Comparison of ENCODE assay signal across 9 cellular contexts in genomic region chr10:71852335-71852937, GRCh38. TPM values are rescaled to one million over a fixed set of nuclear protein-coding genes. Genes with fewer than 3 reads are reported as not detected.
A peak's percentile ranks its signal among the peaks of the same experiment; 100 is the strongest.
DNase-seq lines count a peak whose midpoint lies in the region; ATAC-seq lines count a peak whose summit lies in the region.
"Had no signal": no experiment of that assay in that cellular context is flagged by ENCODE, and none has a peak within 500 bp of the region (broad histone marks: within the 10 kb centered on the region; RNA-seq: fewer than 3 reads in every experiment).

No MANE protein-coding gene starts in this region.

- H3K4me1 ChIP-seq in right cardiac atrium (ENCODE audit: control insufficient read depth, insufficient read depth, low read length) = peaks cover 7% of the 10 kb centered on the region

- DNase-seq in SKM-1 (lab: John Stamatoyannopoulos, UW; ENCODE audit: unreplicated experiment) (peak; percentile 94), right cardiac atrium (peak; percentile 48 to 83 (median 80)), substantia nigra (lab: John Stamatoyannopoulos, UW) (peak in 24 of 49 donors; percentile 18 to 67 (median 39))
- DNase-seq: NCI-H1436 had no signal

- no peaks in the 10 kb centered on the region for H3K27me3 Mint-ChIP-seq in IgD-negative memory B cell

- H3K27ac Mint-ChIP-seq in IgD-negative memory B cell = peak overlapping the region; percentile 57 to 93 (median 83)

- peaks cover 3% of the 10 kb centered on the region for H3K36me3 Mint-ChIP-seq in IgD-negative memory B cell

- no peaks in the 10 kb centered on the region for H3K27me3 ChIP-seq in right cardiac atrium (ENCODE audit: control insufficient read depth, insufficient read depth)
- H3K27me3 ChIP-seq: ovary had no signal

- no peak for ATAC-seq in right cardiac atrium
- ATAC-seq in HG03196 (IDR thresholded peaks at IDR 0.05; ENCODE audit: unreplicated experiment) = no peak
- ATAC-seq in HG03378 (IDR thresholded peaks at IDR 0.05; ENCODE audit: unreplicated experiment) = no peak
- ATAC-seq in GM21423 (IDR thresholded peaks at IDR 0.05; ENCODE audit: unreplicated experiment) = no peak

- H3K9me3 ChIP-seq in right cardiac atrium (ENCODE audit: control insufficient read depth, low read length) = no peaks in the 10 kb centered on the region
- H3K9me3 ChIP-seq: ovary had no signal

- H3K9me3 Mint-ChIP-seq in IgD-negative memory B cell = no peaks in the 10 kb centered on the region

- intact Hi-C loops in right cardiac atrium (cut with DNase I) = no loop called here

- no peak overlapping the region for H3K27ac ChIP-seq in right cardiac atrium (ENCODE audit: low read length)
- peak overlapping the region; percentile 31 for H3K27ac ChIP-seq in substantia nigra (ENCODE audit: low read depth, low read length, poor library complexity, severe bottlenecking)
- H3K27ac ChIP-seq: ovary had no signal

- H3K4me1 Mint-ChIP-seq in IgD-negative memory B cell = peaks cover 39 to 44% (median 40%) of the 10 kb centered on the region in 3 donors

- WGBS in right cardiac atrium = 78% methylated on average over 11 of the region's 11 CpGs

- H3K4me3 Mint-ChIP-seq in IgD-negative memory B cell = peak overlapping the region; percentile 8 to 95 (median 72)

- no peak overlapping the region for H3K4me3 ChIP-seq in right cardiac atrium (ENCODE audit: low read length)
- H3K4me3 ChIP-seq: ovary had no signal

RNA-seq across cellular contexts. Expression of gene PSAP, which starts 1.4 kb away (rescaled TPM):
- polyA plus RNA-seq in IgD-negative memory B cell = 625 TPM
- total RNA-seq in right cardiac atrium = 1,000 to 10,000 TPM; 1,345 to 1,678 (median 1,522) TPM
- polyA plus RNA-seq in right cardiac atrium = 897 TPM
